Comparison of ENCODE assay signal across 20 cellular contexts in the genomic region with DNA sequence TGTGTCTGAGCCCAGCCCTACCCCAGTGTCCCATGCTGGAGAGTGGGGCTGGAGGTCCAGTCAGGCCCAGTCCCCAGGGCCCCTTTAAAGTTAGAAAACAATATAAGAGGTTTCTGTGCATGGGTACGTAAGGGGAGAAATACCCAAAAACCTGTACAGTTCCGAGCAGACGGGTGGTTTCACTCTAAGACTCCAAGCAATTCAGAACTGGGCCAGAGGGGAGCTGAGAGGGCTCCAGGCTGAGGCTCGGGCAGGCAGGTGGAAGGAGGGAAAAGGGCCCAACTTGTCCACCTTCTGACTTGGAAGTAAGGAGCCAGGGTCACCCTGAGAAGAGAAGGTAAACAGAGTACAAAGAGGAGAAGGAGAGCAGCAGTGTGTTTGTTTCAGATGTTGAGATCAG.
DNase-seq lines count a peak whose midpoint lies in the region; ATAC-seq, FAIRE-seq and TF ChIP-seq lines count a peak whose summit lies in the region.
"Had no signal": no experiment of that assay in that cellular context is flagged by ENCODE, and none has a peak within 500 bp of the region (broad histone marks: within the 10 kb centered on the region; RNA-seq: fewer than 3 reads in every experiment).

No MANE protein-coding gene starts in this region.

- no peaks in the 10 kb centered on the region for H3K9me3 ChIP-seq in kidney (ENCODE audit: control insufficient read depth in 1 of 2, low read length in 2 of 2)
- peaks cover 4 to 14% of the 10 kb centered on the region in 2 donors for H3K9me3 ChIP-seq in neuronal stem cell (replicated peaks in 1 of 2; ENCODE audit: control insufficient read depth in 2 of 2, insufficient read depth in 1 of 2, low read depth in 1 of 2, low read length in 2 of 2)
- H3K9me3 ChIP-seq: A549 had no signal

- peaks cover 2% of the 10 kb centered on the region for H3K79me1 ChIP-seq in neuronal stem cell (ENCODE audit: low read depth, low read length)

- no peak for TF ChIP-seq CTCF in kidney (IDR thresholded peaks at IDR 0.05; ENCODE audit: borderline replicate concordance, extremely low read depth, insufficient read depth)

- H3K4me2 ChIP-seq in neuronal stem cell (ENCODE audit: insufficient read depth, low read length, poor library complexity, severe bottlenecking): no peak overlapping the region
- H3K4me2 ChIP-seq: A549; BLaER1 treated with 17β-estradiol and CSF1 and Interleukin-3, amounts not matched to agents 10 nM and 100 nM had no signal

- peak; percentile 11 for DNase-seq in kidney
- DNase-seq in neuronal stem cell (ENCODE audit: low spot score): no peak
- peak; percentile 66 for DNase-seq in posterior vena cava (ENCODE audit: low spot score)
- DNase-seq in NCI-H2081 treated with DMSO at 0.1 percent for 48 hours (lab: John Stamatoyannopoulos, UW): no peak
- no peak for DNase-seq in left ventricle myocardium superior
- DNase-seq: AML-193; Caco-2; Calu3; CD4-positive, alpha-beta T cell; CD8-positive, alpha-beta T cell; DMS79 treated with DMSO at 0.1 percent for 48 hours; GF-D8 had no signal

- no peaks in the 10 kb centered on the region for H3K27me3 ChIP-seq in neuronal stem cell (ENCODE audit: control insufficient read depth in 3 of 3, insufficient read depth in 3 of 3, low read depth in 1 of 3, low read length in 3 of 3)
- H3K27me3 ChIP-seq: BLaER1 treated with 17β-estradiol and CSF1 and Interleukin-3, amounts not matched to agents 10 nM and 100 nM had no signal

- H3K23ac ChIP-seq in neuronal stem cell (ENCODE audit: low read depth, low read length, poor library complexity): no peak overlapping the region

- H3K18ac ChIP-seq in neuronal stem cell (ENCODE audit: low read length): peak overlapping the region; percentile 53

- no peak overlapping the region for H3K9ac ChIP-seq in kidney (ENCODE audit: low read length in 2 of 2)
- H3K9ac ChIP-seq in neuronal stem cell (ENCODE audit: low read depth, low read length, poor library complexity): no peak overlapping the region
- H3K9ac ChIP-seq: BLaER1 treated with 17β-estradiol and CSF1 and Interleukin-3, amounts not matched to agents 10 nM and 100 nM had no signal

- H3K14ac ChIP-seq in neuronal stem cell (ENCODE audit: low read length): no peak overlapping the region

- WGBS in neuronal stem cell (ENCODE audit: extremely low coverage in 2 of 2, insufficient read length in 2 of 2, insufficient replicate concordance in 1 of 2), 2 donors: no CpG with 5 or more reads among the region's 4 CpGs

- H2BK15ac ChIP-seq in neuronal stem cell (ENCODE audit: low read length): no peak overlapping the region

- H3K27ac ChIP-seq in kidney (ENCODE audit: low read depth in 2 of 2, low read length in 2 of 2): no peak overlapping the region
- H3K27ac ChIP-seq in neuronal stem cell (replicated peaks; ENCODE audit: low read length): no peak overlapping the region
- H3K27ac ChIP-seq: 22Rv1; A549; BLaER1 treated with 17β-estradiol and CSF1 and Interleukin-3, amounts not matched to agents 10 nM and 100 nM; C4-2B had no signal

- H2AFZ ChIP-seq in neuronal stem cell (ENCODE audit: low read length): no peak overlapping the region

- H4K91ac ChIP-seq in neuronal stem cell (ENCODE audit: low read depth, low read length, poor library complexity): no peak overlapping the region

- no peak overlapping the region for H2BK120ac ChIP-seq in neuronal stem cell (ENCODE audit: low read depth, low read length)

- ATAC-seq in left ventricle myocardium superior: no peak
- ATAC-seq: A549; CD8-positive, alpha-beta T cell had no signal

- peak overlapping the region; percentile 78 for H2AK5ac ChIP-seq in neuronal stem cell (ENCODE audit: low read depth, low read length)

- no peak for FAIRE-seq in kidney (lab: Jason Lieb, UNC)
- FAIRE-seq: A549, D721Med, G401.6, GM12891, GM19239 had no signal

- no peak overlapping the region for H3K4ac ChIP-seq in neuronal stem cell (ENCODE audit: low read length)

- H3K4me1 ChIP-seq in kidney (ENCODE audit: control insufficient read depth in 1 of 2, insufficient read depth in 1 of 2, low read depth in 1 of 2, low read length in 2 of 2): no peaks in the 10 kb centered on the region
- no peaks in the 10 kb centered on the region for H3K4me1 ChIP-seq in neuronal stem cell (ENCODE audit: control insufficient read depth in 2 of 2, insufficient read depth in 1 of 2, low read depth in 1 of 2, low read length in 2 of 2)
- H3K4me1 ChIP-seq: A549, Caco-2 had no signal

- no peak overlapping the region for H2BK5ac ChIP-seq in neuronal stem cell (ENCODE audit: low read length)

- intact Hi-C loops in kidney (cut with DNase I): no loop called here
- intact Hi-C loops in posterior vena cava (cut with DNase I): no loop called here
- intact Hi-C loops in left ventricle myocardium superior (cut with micrococcal nuclease): no loop called here

- no peak overlapping the region for H2BK12ac ChIP-seq in neuronal stem cell (ENCODE audit: low read length)

- H3K4me3 ChIP-seq in kidney (ENCODE audit: low read length in 2 of 2) (no peak overlapping the region), neuronal stem cell (ENCODE audit: low read length in 2 of 2) (no peak overlapping the region)
- H3K4me3 ChIP-seq: A549; BLaER1 treated with 17β-estradiol and CSF1 and Interleukin-3, amounts not matched to agents 10 nM and 100 nM had no signal

- H3K36me3 ChIP-seq in kidney (ENCODE audit: control insufficient read depth in 1 of 2, insufficient read depth in 2 of 2, low read length in 2 of 2) (no peaks in the 10 kb centered on the region), neuronal stem cell (replicated peaks in 1 of 2; ENCODE audit: control insufficient read depth in 2 of 2, insufficient read depth in 2 of 2, low read length in 2 of 2) (no peaks in the 10 kb centered on the region)
- H3K36me3 ChIP-seq: BLaER1 treated with 17β-estradiol and CSF1 and Interleukin-3, amounts not matched to agents 10 nM and 100 nM had no signal

- no peak overlapping the region for H4K8ac ChIP-seq in neuronal stem cell (ENCODE audit: low read depth, low read length)

Comparison
In these comparisons a context has a peak if more than half of its experiments do, and no peak if none do; other contexts are left out.
1. DNase-seq: peak in kidney (single experiment) and posterior vena cava (single experiment); none in neuronal stem cell (single experiment), NCI-H2081 treated with DMSO at 0.1 percent for 48 hours (single experiment) and left ventricle myocardium superior (single experiment).